Comparison of ENCODE assay signal across 15 cellular contexts in genomic region chr18:78006805-78007204, GRCh38.
"Had no signal": no experiment of that assay in that cellular context is flagged by ENCODE, and none has a peak within 500 bp of the region (broad histone marks: within the 10 kb centered on the region; RNA-seq: fewer than 3 reads in every experiment).

No MANE protein-coding gene starts in this region.

- H3K9ac ChIP-seq: parathyroid adenoma had no signal

- H3K4me1 ChIP-seq: body of pancreas, left ventricle myocardium inferior, parathyroid adenoma, spleen had no signal

- DNase-seq: activated B cell treated with CpG ODN at 0.5 μM for 24 hours; activated CD4-positive, alpha-beta T cell treated with anti-CD3 and anti-CD28 coated beads, Interleukin-2, amount 10 ng/mL, durations not matched to agents 24 days and 14 days; activated CD8-positive, alpha-beta T cell treated with anti-CD3 and anti-CD28 coated beads for 36 hours; activated naive CD4-positive, alpha-beta T cell treated with anti-CD3 and anti-CD28 coated beads for 36 hours; activated T-cell treated with anti-CD3 and anti-CD28 coated beads, Interleukin-2, amount 50 U/mL, for 4 hours; body of pancreas; dermis blood vessel endothelial cell; effector memory CD8-positive, alpha-beta T cell; left ventricle myocardium inferior; spleen; stimulated activated CD4-positive, alpha-beta T cell treated with anti-CD3 and anti-CD28 coated beads, Interleukin-4, amount 100 ng/mL, for 4 hours had no signal

- ATAC-seq: activated CD8-positive, alpha-beta T cell treated with anti-CD3 and anti-CD28 coated beads for 36 hours; activated T-cell treated with anti-CD3 and anti-CD28 coated beads, Interleukin-2, amount 50 U/mL, for 4 hours; body of pancreas; effector memory CD8-positive, alpha-beta T cell; stimulated activated memory B cell treated with anti-CD40 and anti-IgM and Interleukin-4, amounts not matched to agents 10 μg/mL and 1 μg/mL and 100 μg/mL, for 72 hours had no signal

- H3K4me3 ChIP-seq: body of pancreas, hepatocyte, left ventricle myocardium inferior, spleen, thoracic aorta had no signal

- H3K9me3 ChIP-seq: body of pancreas, thoracic aorta had no signal

- H3K27me3 ChIP-seq: body of pancreas had no signal

- H3K36me3 ChIP-seq: left ventricle myocardium inferior, spleen, thoracic aorta had no signal

- H3K27ac ChIP-seq: body of pancreas, hepatocyte, left ventricle myocardium inferior, parathyroid adenoma, spleen, thoracic aorta had no signal
